In genomic region chr15:75809986-75810750, GRCh38 we compare ENCODE assay signal across 8 cellular contexts. TPM values are rescaled to one million over a fixed set of nuclear protein-coding genes. Genes with fewer than 3 reads are reported as not detected.
DNase-seq lines count a peak whose midpoint lies in the region; ATAC-seq and TF ChIP-seq lines count a peak whose summit lies in the region.

No MANE protein-coding gene starts in this region.

- ATAC-seq in upper lobe of left lung (ENCODE audit: low FRiP score in 2 of 2), result peak; percentile 29 to 66

- intact Hi-C loops in CD14-positive monocyte (cut with micrococcal nuclease), result loop anchor here in 1 of 2 donors (5.0 kb wide), 1 partner anchor 327 kb away; no protein-coding TSS in a partner anchor

- H3K4me1 ChIP-seq in upper lobe of left lung, result no peaks in the 10 kb centered on the region

- H3K27ac Mint-ChIP-seq in CD14-positive monocyte (no peak overlapping the region), HFFc6 (no peak overlapping the region), glutamatergic neuron (ENCODE audit: unreplicated experiment) (no peak overlapping the region)

- no peak for TF ChIP-seq POLR2A in upper lobe of left lung (IDR thresholded peaks at IDR 0.05)

- no peak overlapping the region for H3K4me3 Mint-ChIP-seq in CD14-positive monocyte
- H3K4me3 Mint-ChIP-seq in HFFc6, result no peak overlapping the region
- H3K4me3 Mint-ChIP-seq in glutamatergic neuron (ENCODE audit: unreplicated experiment), result no peak overlapping the region

- H3K9me3 ChIP-seq in upper lobe of left lung, result no peaks in the 10 kb centered on the region

- H3K36me3 ChIP-seq in upper lobe of left lung, result no peaks in the 10 kb centered on the region

- no peaks in the 10 kb centered on the region for H3K36me3 Mint-ChIP-seq in CD14-positive monocyte
- no peaks in the 10 kb centered on the region for H3K36me3 Mint-ChIP-seq in HFFc6 (ENCODE audit: low read depth)
- H3K36me3 Mint-ChIP-seq in glutamatergic neuron (ENCODE audit: unreplicated experiment), result peaks cover 4% of the 10 kb centered on the region

- no peak overlapping the region for H3K4me3 ChIP-seq in fibroblast of the aortic adventitia (ENCODE audit: low read depth, low read length)
- H3K4me3 ChIP-seq in upper lobe of left lung, result no peak overlapping the region

- no peak for DNase-seq in CD14-positive monocyte (ENCODE audit: low spot score)
- peak; percentile 13 for DNase-seq in HFFc6
- peak; percentile 55 for DNase-seq in RPMI7951 (ENCODE audit: low read depth)
- DNase-seq in fibroblast of the aortic adventitia (ENCODE audit: low read depth), result peak; percentile 48
- DNase-seq in upper lobe of left lung, result no peak
- DNase-seq in superior temporal gyrus (ENCODE audit: extremely low spot score), result no peak
- no peak for DNase-seq in glutamatergic neuron
- no peak for DNase-seq in C1 segment of cervical spinal cord (lab: John Stamatoyannopoulos, UW)

- no peaks in the 10 kb centered on the region for H3K27me3 ChIP-seq in upper lobe of left lung

- 76 to 80% methylated on average over 10 of the region's 10 CpGs for WGBS in upper lobe of left lung, 2 donors

- H3K27ac ChIP-seq in upper lobe of left lung, result no peak overlapping the region

- no peak for TF ChIP-seq EP300 in upper lobe of left lung (IDR thresholded peaks at IDR 0.05)

- H3K27me3 Mint-ChIP-seq in CD14-positive monocyte (ENCODE audit: low read depth in 3 of 3), result peaks cover 4 to 8% (median 5%) of the 10 kb centered on the region in 3 donors
- peaks cover 13% of the 10 kb centered on the region for H3K27me3 Mint-ChIP-seq in HFFc6 (ENCODE audit: insufficient read depth)
- H3K27me3 Mint-ChIP-seq in glutamatergic neuron (ENCODE audit: unreplicated experiment), result peaks cover 3% of the 10 kb centered on the region

- peaks cover 1% of the 10 kb centered on the region for H3K4me1 Mint-ChIP-seq in CD14-positive monocyte
- no peaks in the 10 kb centered on the region for H3K4me1 Mint-ChIP-seq in HFFc6 (ENCODE audit: low read depth)
- no peaks in the 10 kb centered on the region for H3K4me1 Mint-ChIP-seq in glutamatergic neuron (ENCODE audit: low read depth, unreplicated experiment)

- peaks cover 0 to 1% (median 0%) of the 10 kb centered on the region in 7 donors for H3K9me3 Mint-ChIP-seq in CD14-positive monocyte
- H3K9me3 Mint-ChIP-seq in HFFc6, result no peaks in the 10 kb centered on the region
- peaks cover 2% of the 10 kb centered on the region for H3K9me3 Mint-ChIP-seq in glutamatergic neuron (ENCODE audit: unreplicated experiment)

- TF ChIP-seq CTCF in CD14-positive monocyte (IDR thresholded peaks at IDR 0.05), result peak; percentile 34
- TF ChIP-seq CTCF in HFFc6 (IDR thresholded peaks at IDR 0.05), result peak; percentile 62
- peak; percentile 41 for TF ChIP-seq CTCF in fibroblast of the aortic adventitia (IDR thresholded peaks at IDR 0.05; ENCODE audit: insufficient read depth, low read length)
- peak in 5 of 6 experiments; percentile 24 to 37 (median 37) for TF ChIP-seq CTCF in upper lobe of left lung (IDR thresholded peaks at IDR 0.05)
- TF ChIP-seq CTCF in glutamatergic neuron (IDR thresholded peaks at IDR 0.05; ENCODE audit: partially characterized antibody, unreplicated experiment), result no peak

RNA-seq across cellular contexts. Expression of gene UBE2Q2, which starts 33.1 kb away (rescaled TPM):
- polyA plus RNA-seq in CD14-positive monocyte, result 10 to 100 TPM; 20.9 to 22.1 TPM
- total RNA-seq in HFFc6 (2021; fragmentation: NEBNext Ultra II Directional; extraction: Animal tissue kit (Norgen Biotek cat#: 25700)), result 10 to 100 TPM; 38.4 to 45.6 (median 43.2) TPM
- total RNA-seq in RPMI7951 (2014; rRNA removed; shearing (Covaris generic)), result 74.8 and 86.9 TPM in 2 replicates
- 51.5 and 58.6 TPM in 2 replicates for total RNA-seq in fibroblast of the aortic adventitia (ENCODE audit: low replicate concordance)
- total RNA-seq in upper lobe of left lung, result 10 to 100 TPM; 16.5 to 37.7 (median 29.3) TPM
- total RNA-seq in glutamatergic neuron (ENCODE audit: unreplicated experiment), result 33.6 TPM

Comparison
In these comparisons a context has a peak if more than half of its experiments do, and no peak if none do; other contexts are left out.
1. DNase-seq: peak in HFFc6 (single experiment), RPMI7951 (single experiment) and fibroblast of the aortic adventitia (single experiment); none in CD14-positive monocyte (single experiment), upper lobe of left lung (0 of 2), superior temporal gyrus (single experiment), glutamatergic neuron (single experiment) and C1 segment of cervical spinal cord (0 of 14).